ENCODE assay signal across 9 cellular contexts in the genomic region with DNA sequence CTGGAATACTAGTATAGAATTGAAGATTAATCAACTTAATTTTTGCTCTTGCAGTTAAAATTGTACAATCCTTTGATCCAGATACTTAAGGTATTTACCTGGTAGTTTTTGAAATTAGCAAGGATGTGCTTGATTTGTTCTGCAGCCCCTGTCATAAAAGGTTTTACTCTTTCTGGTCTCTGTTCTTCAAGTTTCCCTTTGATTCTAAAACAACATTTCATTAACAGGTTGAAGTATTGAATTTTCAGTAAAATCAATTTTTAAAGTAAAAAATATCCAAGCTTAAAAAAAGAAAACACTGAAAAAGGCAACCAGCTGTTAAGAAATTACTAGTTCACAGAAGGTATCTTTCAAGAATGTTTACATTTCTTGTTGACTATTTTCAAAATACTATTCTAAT. TPM values are rescaled to one million over a fixed set of nuclear protein-coding genes. Genes with fewer than 3 reads are reported as not detected.
A peak's percentile ranks its signal among the peaks of the same experiment; 100 is the strongest.
DNase-seq lines count a peak whose midpoint lies in the region; ATAC-seq and TF ChIP-seq lines count a peak whose summit lies in the region.
"Had no signal": no experiment of that assay in that cellular context is flagged by ENCODE, and none has a peak within 500 bp of the region (broad histone marks: within the 10 kb centered on the region; RNA-seq: fewer than 3 reads in every experiment).

No MANE protein-coding gene starts in this region.

- no peaks in the 10 kb centered on the region for H3K9me3 ChIP-seq in liver (ENCODE audit: control insufficient read depth in 4 of 4, low read length in 3 of 4)
- H3K9me3 ChIP-seq in thyroid gland: no peaks in the 10 kb centered on the region

- H3K4me1 ChIP-seq in liver (ENCODE audit: control insufficient read depth in 4 of 4, insufficient read depth in 4 of 4, low read length in 3 of 4) (peaks cover 14 to 58% (median 49%) of the 10 kb centered on the region in 4 donors), thyroid gland (peaks cover 19 to 47% of the 10 kb centered on the region in 2 donors)

- H3K27me3 ChIP-seq in liver (ENCODE audit: control insufficient read depth in 4 of 4, insufficient read depth in 4 of 4, low read length in 3 of 4): no peaks in the 10 kb centered on the region
- H3K27me3 ChIP-seq in thyroid gland: no peaks in the 10 kb centered on the region

- peak overlapping the region; percentile 89 to 93 for H3K4me3 Mint-ChIP-seq in activated T-cell treated with anti-CD3 and anti-CD28 coated beads, Interleukin-2, amount 50 U/mL, for 72 hours

- H3K27me3 Mint-ChIP-seq in activated T-cell treated with anti-CD3 and anti-CD28 coated beads, Interleukin-2, amount 50 U/mL, for 72 hours (ENCODE audit: low read depth): no peaks in the 10 kb centered on the region

- TF ChIP-seq POLR2A in thyroid gland (IDR thresholded peaks at IDR 0.05): no peak

- TF ChIP-seq CTCF in astrocyte of the cerebellum (IDR thresholded peaks at IDR 0.05; ENCODE audit: low read depth, low read length, missing control alignments) (no peak), liver (IDR thresholded peaks at IDR 0.05; ENCODE audit: low read depth, low read length, missing input control) (no peak), thyroid gland (IDR thresholded peaks at IDR 0.05) (no peak)

- H3K9me3 Mint-ChIP-seq in activated T-cell treated with anti-CD3 and anti-CD28 coated beads, Interleukin-2, amount 50 U/mL, for 72 hours: no peaks in the 10 kb centered on the region

- H3K36me3 Mint-ChIP-seq in activated T-cell treated with anti-CD3 and anti-CD28 coated beads, Interleukin-2, amount 50 U/mL, for 72 hours (ENCODE audit: insufficient read depth in 2 of 2): peaks cover 27 to 46% of the 10 kb centered on the region in 2 donors

- H3K4me3 ChIP-seq in astrocyte of the cerebellum (ENCODE audit: low read depth, low read length) (peak overlapping the region; percentile 99), liver (ENCODE audit: low read depth in 1 of 3, low read length in 3 of 3) (peak overlapping the region; percentile 92 to 94 (median 94)), thyroid gland (replicated peaks in 1 of 3) (peak overlapping the region in 1 of 3 donors; percentile 99)

- H3K9ac ChIP-seq in liver (ENCODE audit: low read depth in 1 of 2, low read length in 2 of 2): peak overlapping the region; percentile 97 to 99

- no peak for ATAC-seq in activated T-cell treated with anti-CD3 and anti-CD28 coated beads, Interleukin-2, amount 50 U/mL, for 72 hours (replicated peaks in 1 of 2)

- H3K4me1 Mint-ChIP-seq in activated T-cell treated with anti-CD3 and anti-CD28 coated beads, Interleukin-2, amount 50 U/mL, for 72 hours (ENCODE audit: low read depth): peaks cover 68% of the 10 kb centered on the region

- intact Hi-C loops in thyroid gland (cut with DNase I): no loop called here

- H3K36me3 ChIP-seq in liver (ENCODE audit: control insufficient read depth in 4 of 4, insufficient read depth in 3 of 4, low read depth in 1 of 4, low read length in 3 of 4): peaks cover 11 to 41% (median 33%) of the 10 kb centered on the region in 4 donors
- H3K36me3 ChIP-seq in thyroid gland: peaks cover 51% of the 10 kb centered on the region in 2 donors

- peak overlapping the region; percentile 99 to 100 for H3K27ac ChIP-seq in liver (ENCODE audit: low read depth in 1 of 2, low read length in 2 of 2)
- H3K27ac ChIP-seq in thyroid gland: peak overlapping the region in 2 of 3 donors; percentile 99 to 100

- peak overlapping the region; percentile 94 for H3K27ac Mint-ChIP-seq in activated T-cell treated with anti-CD3 and anti-CD28 coated beads, Interleukin-2, amount 50 U/mL, for 72 hours

- no peak for DNase-seq in activated T-cell treated with anti-CD3 and anti-CD28 coated beads, Interleukin-2, amount 50 U/mL, for 72 hours
- DNase-seq in activated T-cell treated with anti-CD3 and anti-CD28 coated beads for 4 hours: no peak
- no peak for DNase-seq in astrocyte of the cerebellum (ENCODE audit: low read depth)
- DNase-seq in thyroid gland: no peak
- DNase-seq in activated effector memory CD4-positive, alpha-beta T cell treated with anti-CD3 and anti-CD28 coated beads, Interleukin-2, amount 50 U/mL, for 16 hours: no peak
- no peak for DNase-seq in effector CD4-positive, alpha-beta T cell
- no peak for DNase-seq in NCI-H774 (lab: John Stamatoyannopoulos, UW)
- DNase-seq: substantia nigra had no signal

- TF ChIP-seq RAD21 in liver (IDR thresholded peaks at IDR 0.05): no peak

- in situ Hi-C loops in astrocyte of the cerebellum (cut with HindIII; ENCODE audit: low sequenced_read_pairs): no loop called here

TF ChIP-seq in liver, 16 proteins besides CTCF, POLR2A, EP300 and RAD21:
- TF ChIP-seq, protein P1, sequence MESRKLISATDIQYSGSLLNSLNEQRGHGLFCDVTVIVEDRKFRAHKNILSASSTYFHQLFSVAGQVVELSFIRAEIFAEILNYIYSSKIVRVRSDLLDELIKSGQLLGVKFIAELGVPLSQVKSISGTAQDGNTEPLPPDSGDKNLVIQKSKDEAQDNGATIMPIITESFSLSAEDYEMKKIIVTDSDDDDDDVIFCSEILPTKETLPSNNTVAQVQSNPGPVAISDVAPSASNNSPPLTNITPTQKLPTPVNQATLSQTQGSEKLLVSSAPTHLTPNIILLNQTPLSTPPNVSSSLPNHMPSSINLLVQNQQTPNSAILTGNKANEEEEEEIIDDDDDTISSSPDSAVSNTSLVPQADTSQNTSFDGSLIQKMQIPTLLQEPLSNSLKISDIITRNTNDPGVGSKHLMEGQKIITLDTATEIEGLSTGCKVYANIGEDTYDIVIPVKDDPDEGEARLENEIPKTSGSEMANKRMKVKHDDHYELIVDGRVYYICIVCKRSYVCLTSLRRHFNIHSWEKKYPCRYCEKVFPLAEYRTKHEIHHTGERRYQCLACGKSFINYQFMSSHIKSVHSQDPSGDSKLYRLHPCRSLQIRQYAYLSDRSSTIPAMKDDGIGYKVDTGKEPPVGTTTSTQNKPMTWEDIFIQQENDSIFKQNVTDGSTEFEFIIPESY (IDR thresholded peaks at IDR 0.05): no peak
- TF ChIP-seq TAF1 (conservative IDR thresholded peaks at IDR 0.05) (no peak), JUND (IDR thresholded peaks at IDR 0.05) (no peak), HNF4G (IDR thresholded peaks at IDR 0.05) (no peak), SP1 (IDR thresholded peaks at IDR 0.05) (no peak)

RNA-seq across cellular contexts. Expression of a gene that starts 1.6 kb away (rescaled TPM):
- 1,000 to 10,000 TPM; 3,358 to 3,644 TPM for total RNA-seq in activated T-cell treated with anti-CD3 and anti-CD28 coated beads, Interleukin-2, amount 50 U/mL, for 72 hours
- total RNA-seq in liver (1,000 to 10,000 TPM; 1,382 to 2,052 TPM), thyroid gland (1,000 to 10,000 TPM; 2,350 to 4,169 (median 2,632) TPM)
- polyA plus RNA-seq in liver: 1,000 to 10,000 TPM; 1,578 to 2,885 TPM
